Comparison of ENCODE assay signal across 28 cellular contexts in genomic region chr2:112523291-112523777, GRCh38.
"Had no signal": no experiment of that assay in that cellular context is flagged by ENCODE, and none has a peak within 500 bp of the region (broad histone marks: within the 10 kb centered on the region; RNA-seq: fewer than 3 reads in every experiment).

No MANE protein-coding gene starts in this region.

- DNase-seq: islet precursor cell; left ventricle myocardium inferior; mesendoderm; midbrain; mucosa of descending colon; naive thymus-derived CD4-positive, alpha-beta T cell; nucleus accumbens; pancreas; posterior cingulate gyrus; retina; right cardiac atrium; sigmoid colon; small intestine; stimulated activated CD4-positive, alpha-beta T cell treated with anti-CD3 and anti-CD28 coated beads, Interleukin-4, amount 100 ng/mL, for 24 hours; stimulated activated naive CD4-positive, alpha-beta T cell; tibial artery; trophoblast cell; upper lobe of right lung had no signal

- H3K36me3 ChIP-seq: prostate gland had no signal

- H3K4me3 ChIP-seq: hepatocyte, left ventricle myocardium inferior, lung, mucosa of descending colon, pancreas, prostate gland, sigmoid colon, spleen, suprapubic skin, thoracic aorta, tibial artery, upper lobe of right lung had no signal

- H3K4me1 ChIP-seq: left ventricle myocardium inferior, pancreas, prostate gland, sigmoid colon, spleen, suprapubic skin, tibial artery, upper lobe of right lung had no signal

- H3K27ac ChIP-seq: hepatocyte, left ventricle myocardium inferior, pancreas, prostate gland, sigmoid colon, spleen, suprapubic skin, thoracic aorta, tibial artery, upper lobe of right lung had no signal

- H3K4me1 Mint-ChIP-seq: neural crest cell had no signal

- H3K27me3 ChIP-seq: hepatocyte, pancreas, sigmoid colon, spleen, suprapubic skin, tibial artery, upper lobe of right lung had no signal

- ATAC-seq: mucosa of descending colon; naive thymus-derived CD4-positive, alpha-beta T cell; natural killer cell treated with Interleukin-12 subunit alpha and Interleukin-12 subunit beta and Interleukin-15 and Interleukin-18, amount 100 ng/mL, for 72 hours; pancreas; right cardiac atrium; stimulated activated effector memory CD8-positive, alpha-beta T cell treated with anti-CD3 and anti-CD28 coated beads, Interleukin-12 subunit alpha, Interleukin-12 subunit beta, amount 100 ng/mL, for 72 hours; upper lobe of right lung had no signal

- H3K9me3 ChIP-seq: left ventricle myocardium inferior, mucosa of descending colon, pancreas, prostate gland, sigmoid colon, spleen, suprapubic skin, thoracic aorta, tibial artery, upper lobe of right lung had no signal

- H3K4me3 Mint-ChIP-seq: naive thymus-derived CD4-positive, alpha-beta T cell; natural killer cell treated with Interleukin-12 subunit alpha and Interleukin-12 subunit beta and Interleukin-15 and Interleukin-18, amount 100 ng/mL, for 72 hours; neural crest cell; stimulated activated effector memory CD8-positive, alpha-beta T cell treated with anti-CD3 and anti-CD28 coated beads, Interleukin-12 subunit alpha, Interleukin-12 subunit beta, amount 100 ng/mL, for 72 hours; stimulated activated naive CD8-positive, alpha-beta T cell treated with anti-CD3 and anti-CD28 coated beads, Interleukin-15, Interleukin-2, amounts not matched to agents 100 ng/mL and 50 ng/mL, for 24 hours had no signal

- H3K27me3 Mint-ChIP-seq: naive thymus-derived CD4-positive, alpha-beta T cell; natural killer cell treated with Interleukin-12 subunit alpha and Interleukin-12 subunit beta and Interleukin-15 and Interleukin-18, amount 100 ng/mL, for 72 hours; stimulated activated naive CD8-positive, alpha-beta T cell treated with anti-CD3 and anti-CD28 coated beads, Interleukin-15, Interleukin-2, amounts not matched to agents 100 ng/mL and 50 ng/mL, for 24 hours had no signal

- H3K9me3 Mint-ChIP-seq: natural killer cell treated with Interleukin-12 subunit alpha and Interleukin-12 subunit beta and Interleukin-15 and Interleukin-18, amount 100 ng/mL, for 72 hours; neural crest cell; stimulated activated effector memory CD8-positive, alpha-beta T cell treated with anti-CD3 and anti-CD28 coated beads, Interleukin-12 subunit alpha, Interleukin-12 subunit beta, amount 100 ng/mL, for 72 hours; stimulated activated naive CD8-positive, alpha-beta T cell treated with anti-CD3 and anti-CD28 coated beads, Interleukin-15, Interleukin-2, amounts not matched to agents 100 ng/mL and 50 ng/mL, for 24 hours had no signal

- H3K27ac Mint-ChIP-seq: naive thymus-derived CD4-positive, alpha-beta T cell; natural killer cell treated with Interleukin-12 subunit alpha and Interleukin-12 subunit beta and Interleukin-15 and Interleukin-18, amount 100 ng/mL, for 72 hours; stimulated activated naive CD8-positive, alpha-beta T cell treated with anti-CD3 and anti-CD28 coated beads, Interleukin-15, Interleukin-2, amounts not matched to agents 100 ng/mL and 50 ng/mL, for 24 hours had no signal
